In the genomic region with DNA sequence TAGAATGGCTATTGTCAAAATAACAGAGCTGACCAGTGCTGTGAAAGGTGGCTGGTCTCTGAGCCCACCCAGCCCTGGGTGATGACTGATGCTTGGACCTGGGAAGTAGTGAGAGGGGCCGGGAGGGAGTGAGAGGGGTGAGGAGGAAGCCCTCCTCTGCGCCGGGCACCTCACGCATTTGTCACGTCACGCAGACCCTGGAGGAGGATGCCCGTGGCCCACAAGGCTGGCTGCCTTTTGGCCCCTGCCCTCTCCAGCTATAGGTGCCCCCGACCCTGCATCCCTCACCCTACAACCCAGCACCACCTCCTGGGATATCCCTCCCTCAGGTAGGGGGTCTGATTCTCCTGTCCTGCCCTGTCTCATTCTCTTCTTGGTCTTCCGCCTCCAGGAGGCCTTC, we compare ENCODE assay signal across 19 cellular contexts.
DNase-seq lines count a peak whose midpoint lies in the region; ATAC-seq and TF ChIP-seq lines count a peak whose summit lies in the region.
"Had no signal": no experiment of that assay in that cellular context is flagged by ENCODE, and none has a peak within 500 bp of the region (broad histone marks: within the 10 kb centered on the region; RNA-seq: fewer than 3 reads in every experiment).

No MANE protein-coding gene starts in this region.

- H3K4ac ChIP-seq in neuronal stem cell (ENCODE audit: low read length): no peak overlapping the region

- no peaks in the 10 kb centered on the region for H3K36me3 Mint-ChIP-seq in type B pancreatic cell
- H3K36me3 Mint-ChIP-seq: CD8-positive, alpha-beta T cell had no signal

- H3K27me3 Mint-ChIP-seq in type B pancreatic cell: no peaks in the 10 kb centered on the region
- H3K27me3 Mint-ChIP-seq: CD4-positive, alpha-beta T cell had no signal

- no peaks in the 10 kb centered on the region for H3K9me3 ChIP-seq in heart right ventricle
- H3K9me3 ChIP-seq in neuronal stem cell (replicated peaks in 1 of 2; ENCODE audit: control insufficient read depth in 2 of 2, insufficient read depth in 1 of 2, low read depth in 1 of 2, low read length in 2 of 2): no peaks in the 10 kb centered on the region
- H3K9me3 ChIP-seq: A549; BLaER1 treated with 17β-estradiol and CSF1 and Interleukin-3, amounts not matched to agents 10 nM and 100 nM; Caco-2 had no signal

- H3K9ac ChIP-seq in neuronal stem cell (ENCODE audit: low read depth, low read length, poor library complexity): no peak overlapping the region
- H3K9ac ChIP-seq: BLaER1 treated with 17β-estradiol and CSF1 and Interleukin-3, amounts not matched to agents 10 nM and 100 nM had no signal

- DNase-seq in Right ventricle myocardium superior (peak; percentile 27), heart right ventricle (no peak), left ventricle myocardium superior (peak; percentile 4), left cardiac atrium (no peak), neuronal stem cell (ENCODE audit: low spot score) (no peak), type B pancreatic cell (ENCODE audit: extremely low spot score, unreplicated experiment) (no peak)
- DNase-seq: AML-193; Caco-2; Calu3; CD4-positive, alpha-beta T cell; CD8-positive, alpha-beta T cell; DMS79 treated with DMSO at 0.1 percent for 48 hours; GF-D8 had no signal

- H3K4me2 ChIP-seq in neuronal stem cell (ENCODE audit: insufficient read depth, low read length, poor library complexity, severe bottlenecking): no peak overlapping the region
- H3K4me2 ChIP-seq: A549; BLaER1 treated with 17β-estradiol and CSF1 and Interleukin-3, amounts not matched to agents 10 nM and 100 nM had no signal

- H3K27me3 ChIP-seq in heart right ventricle (peaks cover 0 to 6% (median 0%) of the 10 kb centered on the region in 7 donors), neuronal stem cell (ENCODE audit: control insufficient read depth in 3 of 3, insufficient read depth in 3 of 3, low read depth in 1 of 3, low read length in 3 of 3) (peaks cover 0 to 19% (median 0%) of the 10 kb centered on the region in 3 experiments)

- no peak overlapping the region for H3K4me3 ChIP-seq in heart right ventricle
- no peak overlapping the region for H3K4me3 ChIP-seq in neuronal stem cell (ENCODE audit: low read length in 2 of 2)
- H3K4me3 ChIP-seq: A549; BLaER1 treated with 17β-estradiol and CSF1 and Interleukin-3, amounts not matched to agents 10 nM and 100 nM had no signal

- no peak overlapping the region for H2AK5ac ChIP-seq in neuronal stem cell (ENCODE audit: low read depth, low read length)

- H3K4me3 Mint-ChIP-seq in type B pancreatic cell: no peak overlapping the region
- H3K4me3 Mint-ChIP-seq: B cell; CD4-positive, alpha-beta T cell; CD8-positive, alpha-beta T cell had no signal

- WGBS in heart right ventricle, 2 donors: 92 to 93% methylated on average over 9 of the region's 9 CpGs
- no CpG with 5 or more reads among the region's 9 CpGs for WGBS in neuronal stem cell (ENCODE audit: extremely low coverage in 2 of 2, insufficient read length in 2 of 2, insufficient replicate concordance in 1 of 2), 2 donors

- TF ChIP-seq CTCF in heart right ventricle (IDR thresholded peaks at IDR 0.05): no peak
- no peak for TF ChIP-seq CTCF in type B pancreatic cell (conservative IDR thresholded peaks at IDR 0.05)

- H3K36me3 ChIP-seq in heart right ventricle (no peaks in the 10 kb centered on the region), neuronal stem cell (replicated peaks in 1 of 2; ENCODE audit: control insufficient read depth in 2 of 2, insufficient read depth in 2 of 2, low read length in 2 of 2) (no peaks in the 10 kb centered on the region)
- H3K36me3 ChIP-seq: BLaER1 treated with 17β-estradiol and CSF1 and Interleukin-3, amounts not matched to agents 10 nM and 100 nM had no signal

- no peak overlapping the region for H2BK120ac ChIP-seq in neuronal stem cell (ENCODE audit: low read depth, low read length)

- H3K4me1 Mint-ChIP-seq in type B pancreatic cell (ENCODE audit: unreplicated experiment): no peaks in the 10 kb centered on the region
- H3K4me1 Mint-ChIP-seq: B cell had no signal

- no peak overlapping the region for H2BK12ac ChIP-seq in neuronal stem cell (ENCODE audit: low read length)

- intact Hi-C loops in Right ventricle myocardium superior (cut with DNase I) (no loop called here), heart right ventricle (cut with DNase I) (no loop called here), left ventricle myocardium superior (cut with micrococcal nuclease) (no loop called here), left cardiac atrium (cut with DNase I) (no loop called here)

- no peaks in the 10 kb centered on the region for H3K79me1 ChIP-seq in neuronal stem cell (ENCODE audit: low read depth, low read length)

- H3K4me1 ChIP-seq in heart right ventricle (no peaks in the 10 kb centered on the region), neuronal stem cell (ENCODE audit: control insufficient read depth in 2 of 2, insufficient read depth in 1 of 2, low read depth in 1 of 2, low read length in 2 of 2) (peaks cover 0 to 3% of the 10 kb centered on the region in 2 donors)
- H3K4me1 ChIP-seq: A549, Caco-2 had no signal

- H4K91ac ChIP-seq in neuronal stem cell (ENCODE audit: low read depth, low read length, poor library complexity): no peak overlapping the region

- no peak overlapping the region for H3K18ac ChIP-seq in neuronal stem cell (ENCODE audit: low read length)

- no peak overlapping the region for H2BK5ac ChIP-seq in neuronal stem cell (ENCODE audit: low read length)

- no peak for ATAC-seq in Right ventricle myocardium superior (ENCODE audit: poor library complexity)
- ATAC-seq in heart right ventricle: no peak
- no peak for ATAC-seq in left ventricle myocardium superior
- no peak for ATAC-seq in left cardiac atrium
- ATAC-seq in GM18519 (IDR thresholded peaks at IDR 0.05; ENCODE audit: low FRiP score, unreplicated experiment): no peak
- ATAC-seq: A549; CD8-positive, alpha-beta T cell had no signal

- no peaks in the 10 kb centered on the region for H3K9me3 Mint-ChIP-seq in type B pancreatic cell
- H3K9me3 Mint-ChIP-seq: CD4-positive, alpha-beta T cell; CD8-positive, alpha-beta T cell had no signal

- H3K27ac ChIP-seq in heart right ventricle (no peak overlapping the region), neuronal stem cell (replicated peaks; ENCODE audit: low read length) (no peak overlapping the region)
- H3K27ac ChIP-seq: 22Rv1; A549; BLaER1 treated with 17β-estradiol and CSF1 and Interleukin-3, amounts not matched to agents 10 nM and 100 nM; C4-2B had no signal

- no peak overlapping the region for H2AFZ ChIP-seq in neuronal stem cell (ENCODE audit: low read length)

- no peak overlapping the region for H4K8ac ChIP-seq in neuronal stem cell (ENCODE audit: low read depth, low read length)

- H3K14ac ChIP-seq in neuronal stem cell (ENCODE audit: low read length): no peak overlapping the region

- H3K27ac Mint-ChIP-seq in type B pancreatic cell: peak overlapping the region; percentile 30
- H3K27ac Mint-ChIP-seq: B cell; CD4-positive, alpha-beta T cell; CD8-positive, alpha-beta T cell had no signal

- peak overlapping the region; percentile 59 for H3K23ac ChIP-seq in neuronal stem cell (ENCODE audit: low read depth, low read length, poor library complexity)

- H2BK15ac ChIP-seq in neuronal stem cell (ENCODE audit: low read length): no peak overlapping the region

Comparison
In these comparisons a context has a peak if more than half of its experiments do, and no peak if none do; other contexts are left out.
1. DNase-seq: peak in Right ventricle myocardium superior (single experiment) and left ventricle myocardium superior (single experiment); none in heart right ventricle (0 of 2), left cardiac atrium (single experiment), neuronal stem cell (single experiment) and type B pancreatic cell (single experiment).